Comparison of ENCODE assay signal across 8 cellular contexts in genomic region chr9:127854169-127854833, GRCh38. TPM values are rescaled to one million over a fixed set of nuclear protein-coding genes. Genes with fewer than 3 reads are reported as not detected.
DNase-seq lines count a peak whose midpoint lies in the region; ATAC-seq and TF ChIP-seq lines count a peak whose summit lies in the region.

ENG (minus strand) TSS chr9:127854658; CDS start chr9:127854355, 303 bp downstream.

- peak within 1 kb of the TSS; percentile 87 for H3K27ac Mint-ChIP-seq in chondrocyte (ENCODE audit: unreplicated experiment)
- peak within 1 kb of the TSS; percentile 97 to 99 for H3K27ac Mint-ChIP-seq in stimulated activated naive CD8-positive, alpha-beta T cell treated with anti-CD3 and anti-CD28 coated beads, Interleukin-15, amount 100 ng/mL, for 72 hours
- no peak within 1 kb of the TSS for H3K27ac Mint-ChIP-seq in type B pancreatic cell

- H3K27me3 ChIP-seq in Panc1 (ENCODE audit: control insufficient read depth, insufficient read depth, low read length): no peaks in the 10 kb centered on the region

- POLR2A ChIA-PET in Panc1 (lab: Charles Lee): interaction anchor here (0.5 kb wide), 1 partner anchor 68 kb away, joined by 3 read pairs; no protein-coding TSS in a partner anchor

- H3K27me3 Mint-ChIP-seq in chondrocyte (ENCODE audit: low read depth) (no peaks in the 10 kb centered on the region), type B pancreatic cell (no peaks in the 10 kb centered on the region)
- H3K27me3 Mint-ChIP-seq in stimulated activated naive CD8-positive, alpha-beta T cell treated with anti-CD3 and anti-CD28 coated beads, Interleukin-15, amount 100 ng/mL, for 72 hours: no peaks in the 10 kb centered on the region

- H3K36me3 Mint-ChIP-seq in chondrocyte (ENCODE audit: low read depth): peaks cover 5% of the 10 kb centered on the region
- H3K36me3 Mint-ChIP-seq in type B pancreatic cell: no peaks in the 10 kb centered on the region

- BruUV-seq in Panc1 (replicated peaks; lab: Mats Ljungman, UMichigan): no TSS peak

- H3K9me3 Mint-ChIP-seq in chondrocyte (ENCODE audit: low read depth) (peaks cover 2% of the 10 kb centered on the region), type B pancreatic cell (peaks cover 3% of the 10 kb centered on the region)
- peaks cover 7 to 12% of the 10 kb centered on the region in 2 donors for H3K9me3 Mint-ChIP-seq in stimulated activated naive CD8-positive, alpha-beta T cell treated with anti-CD3 and anti-CD28 coated beads, Interleukin-15, amount 100 ng/mL, for 72 hours

- TF ChIP-seq CTCF in Panc1 (IDR thresholded peaks at IDR 0.05): no peak
- TF ChIP-seq CTCF in chondrocyte (IDR thresholded peaks at IDR 0.05): peak; percentile 53
- TF ChIP-seq CTCF in type B pancreatic cell (conservative IDR thresholded peaks at IDR 0.05): no peak

- H3K4me1 ChIP-seq in Panc1 (ENCODE audit: control insufficient read depth, insufficient read depth, low read length): peaks cover 5% of the 10 kb centered on the region; the same call in 1 of the 2 replicates

- H3K27ac ChIP-seq in Panc1 (ENCODE audit: low read length): peak within 1 kb of the TSS; percentile 68

- peak; percentile 86 for ATAC-seq in Panc1
- peak; percentile 68 for ATAC-seq in left lobe of liver
- peak; percentile 77 for ATAC-seq in stimulated activated naive CD8-positive, alpha-beta T cell treated with anti-CD3 and anti-CD28 coated beads, Interleukin-15, amount 100 ng/mL, for 72 hours

- 0 out of 2 replicates have a peak, but pooled peaks cover under 1% of the 10 kb centered on the region for H3K9me3 ChIP-seq in Panc1 (ENCODE audit: control insufficient read depth, insufficient read depth, low read depth, low read length)

- peak; percentile 91 for DNase-seq in EH (ENCODE audit: low read depth)
- DNase-seq in Panc1 (ENCODE audit: low read depth, low spot score): no peak
- DNase-seq in chondrocyte (ENCODE audit: low spot score): no peak
- peak; percentile 66 for DNase-seq in left lobe of liver (ENCODE audit: low spot score)
- no peak for DNase-seq in stimulated activated naive CD8-positive, alpha-beta T cell treated with anti-CD3 and anti-CD28 coated beads, Interleukin-15, amount 100 ng/mL, for 72 hours
- no peak for DNase-seq in KG1 (lab: John Stamatoyannopoulos, UW)
- DNase-seq in NCI-H1417 (lab: John Stamatoyannopoulos, UW): no peak
- DNase-seq in type B pancreatic cell (ENCODE audit: extremely low spot score, unreplicated experiment): no peak

- CTCF ChIA-PET in Panc1 (lab: Charles Lee): interaction anchor here (1.1 kb wide), 1 partner anchor 10 kb away, joined by 3 read pairs; no protein-coding TSS in a partner anchor

- H3K4me3 Mint-ChIP-seq in chondrocyte (ENCODE audit: unreplicated experiment) (peak within 1 kb of the TSS; percentile 81), type B pancreatic cell (no peak within 1 kb of the TSS)
- peak within 1 kb of the TSS; percentile 88 to 91 for H3K4me3 Mint-ChIP-seq in stimulated activated naive CD8-positive, alpha-beta T cell treated with anti-CD3 and anti-CD28 coated beads, Interleukin-15, amount 100 ng/mL, for 72 hours

- H3K4me1 Mint-ChIP-seq in chondrocyte (ENCODE audit: low read depth) (peaks cover 41% of the 10 kb centered on the region), type B pancreatic cell (ENCODE audit: unreplicated experiment) (peaks cover 18% of the 10 kb centered on the region)
- H3K4me1 Mint-ChIP-seq in stimulated activated naive CD8-positive, alpha-beta T cell treated with anti-CD3 and anti-CD28 coated beads, Interleukin-15, amount 100 ng/mL, for 72 hours: peaks cover 52% of the 10 kb centered on the region

- peak within 1 kb of the TSS; percentile 45 to 56 for H3K4me3 ChIP-seq in Panc1 (ENCODE audit: low read depth in 2 of 2, low read length in 2 of 2)

- intact Hi-C loops in Panc1 (cut with micrococcal nuclease; ENCODE audit: unreplicated experiment): no loop called here

- in situ Hi-C loops in Panc1 (cut with HindIII; ENCODE audit: low pct_unique_long_range_greater_than_20kb, low sequenced_read_pairs): no loop called here

- no peaks in the 10 kb centered on the region for H3K36me3 ChIP-seq in Panc1 (ENCODE audit: control insufficient read depth, insufficient read depth, low read length)

RNA-seq across cellular contexts. Expression of gene ENG, which starts in this region (rescaled TPM):
- 25.1 TPM for total RNA-seq in Panc1 (2021; ENCODE audit: unreplicated experiment)
- polyA plus RNA-seq in Panc1 (2012; ENCODE audit: insufficient read length): 41.4 TPM
- 81.3 to 101 TPM (median 89.5 TPM) in 3 replicates for total RNA-seq in chondrocyte
- 34.1 TPM for total RNA-seq in left lobe of liver
- 0.86 and 1.6 TPM in 2 replicates for total RNA-seq in type B pancreatic cell (ENCODE audit: low replicate concordance)

Comparison
In these comparisons a context has a peak if more than half of its experiments do, and no peak if none do; other contexts are left out.
1. RNA of gene ENG (total RNA-seq): 81.3 to 101 TPM in chondrocyte, 34.1 TPM in left lobe of liver (single experiment) and 25.1 TPM in Panc1 (single experiment); 0.86 to 1.6 TPM in type B pancreatic cell; every median in the first group is over 10 times any median in the second.
2. DNase-seq: peak in EH (single experiment) and left lobe of liver (single experiment); none in Panc1 (single experiment), chondrocyte (single experiment), stimulated activated naive CD8-positive, alpha-beta T cell treated with anti-CD3 and anti-CD28 coated beads, Interleukin-15, amount 100 ng/mL, for 72 hours (0 of 2), KG1 (single experiment), NCI-H1417 (0 of 3) and type B pancreatic cell (single experiment).
3. Peak in every context shown above with its lines, with median percentiles within 50 percentile points of each other: ATAC-seq.